ENCODE assay signal across 29 cellular contexts in the genomic region with DNA sequence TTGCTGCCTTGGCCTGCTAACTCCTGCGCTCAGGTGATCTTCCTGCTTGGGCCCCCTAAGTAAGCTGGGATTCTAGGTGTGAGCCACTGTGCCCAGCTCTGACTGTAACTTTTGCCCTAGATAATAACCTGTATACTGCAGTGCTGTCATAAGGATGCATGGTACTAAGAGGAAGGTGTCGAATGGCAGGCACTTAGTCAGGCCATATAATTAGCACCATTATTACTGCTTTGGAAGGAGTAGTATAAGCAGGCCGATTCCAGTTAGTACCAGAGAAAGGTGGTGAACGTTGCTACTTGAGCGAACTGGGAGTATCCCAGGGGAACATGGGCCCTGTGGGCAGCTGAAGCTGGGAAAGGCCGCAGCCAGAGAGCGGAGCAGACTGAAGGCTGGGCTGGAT. TPM values are rescaled to one million over a fixed set of nuclear protein-coding genes. Genes with fewer than 3 reads are reported as not detected.
DNase-seq lines count a peak whose midpoint lies in the region; FAIRE-seq and TF ChIP-seq lines count a peak whose summit lies in the region.
"Had no signal": no experiment of that assay in that cellular context is flagged by ENCODE, and none has a peak within 500 bp of the region (broad histone marks: within the 10 kb centered on the region; RNA-seq: fewer than 3 reads in every experiment).

No MANE protein-coding gene starts in this region.

- intact Hi-C loops in mammary epithelial cell (cut with micrococcal nuclease): no loop called here

- H2BK15ac ChIP-seq in H1 (ENCODE audit: low read length): no peak overlapping the region

- POLR2A ChIA-PET in H1 (lab: Charles Lee; ENCODE audit: partially characterized antibody): no interaction called here

- H2AK5ac ChIP-seq in H1 (ENCODE audit: low read depth, low read length): no peak overlapping the region

- CTCF ChIA-PET in H1 (lab: Charles Lee; ENCODE audit: partially characterized antibody): interaction anchor here (0.6 to 20.7 kb wide), 6 partner anchors 33 to 425 kb away, joined by 3 to 620 read pairs (median 4); partner anchors contain the start of gene GINS2
- CTCF ChIA-PET in mammary epithelial cell (lab: Charles Lee; ENCODE audit: low non-redundant PET): no interaction called here

- no peak for TF ChIP-seq POLR2A in H1 (IDR thresholded peaks at IDR 0.05; ENCODE audit: control extremely low read depth in 1 of 2, low read depth in 2 of 2, low read length in 2 of 2)

- no peaks in the 10 kb centered on the region for H3K36me3 ChIP-seq in H1 (ENCODE audit: control insufficient read depth in 2 of 4, insufficient read depth in 4 of 4, low read length in 3 of 4)
- no peaks in the 10 kb centered on the region for H3K36me3 ChIP-seq in skeletal muscle tissue (ENCODE audit: control insufficient read depth in 3 of 3, insufficient read depth in 3 of 3, low read length in 3 of 3)
- peaks cover 22% of the 10 kb centered on the region for H3K36me3 ChIP-seq in mammary epithelial cell (ENCODE audit: insufficient read depth, low read length)
- H3K36me3 ChIP-seq: neutrophil, prostate gland, stomach, tibial artery had no signal

- H3K9ac ChIP-seq in H1 (replicated peaks in 1 of 4; ENCODE audit: extremely low read depth in 1 of 4, low read depth in 3 of 4, low read length in 3 of 4): no peak overlapping the region
- peak overlapping the region in 2 of 3 donors; percentile 23 to 27 for H3K9ac ChIP-seq in skeletal muscle tissue (ENCODE audit: low read depth in 1 of 3, low read length in 3 of 3)
- no peak overlapping the region for H3K9ac ChIP-seq in mammary epithelial cell (ENCODE audit: insufficient read depth, low read length)
- H3K9ac ChIP-seq: KMS-11 had no signal

- no peak overlapping the region for H3K23ac ChIP-seq in H1 (ENCODE audit: insufficient read length)

- H2BK5ac ChIP-seq in H1 (ENCODE audit: low read depth, low read length): no peak overlapping the region

- H2BK12ac ChIP-seq in H1 (ENCODE audit: low read depth, low read length): no peak overlapping the region

- no peaks in the 10 kb centered on the region for H3K79me1 ChIP-seq in H1 (ENCODE audit: low read depth, low read length)

- H3K4me1 ChIP-seq in H1 (replicated peaks in 1 of 4; ENCODE audit: control insufficient read depth in 3 of 4, insufficient read depth in 4 of 4, low read length in 3 of 4) (no peaks in the 10 kb centered on the region; a peak in 3 of 7 replicates), skeletal muscle tissue (ENCODE audit: control insufficient read depth in 3 of 3, insufficient read depth in 3 of 3, low read length in 3 of 3) (peaks cover 16 to 34% (median 33%) of the 10 kb centered on the region in 3 donors), mammary epithelial cell (ENCODE audit: insufficient read depth, low read length) (peaks cover 54% of the 10 kb centered on the region)
- H3K4me1 ChIP-seq: A549, prostate gland had no signal

- no peaks in the 10 kb centered on the region; a peak in 2 of 7 replicates for H3K27me3 ChIP-seq in H1 (replicated peaks in 1 of 4; ENCODE audit: control insufficient read depth in 3 of 4, extremely low read depth in 1 of 4, insufficient read depth in 3 of 4, low read length in 3 of 4)
- H3K27me3 ChIP-seq in skeletal muscle tissue (ENCODE audit: control insufficient read depth in 3 of 3, insufficient read depth in 3 of 3, low read length in 3 of 3): peaks cover 6 to 21% (median 16%) of the 10 kb centered on the region in 3 donors
- no peaks in the 10 kb centered on the region for H3K27me3 ChIP-seq in mammary epithelial cell (ENCODE audit: insufficient read depth, low read length)
- H3K27me3 ChIP-seq: neutrophil had no signal

- no peak for TF ChIP-seq CTCF in H1 (IDR thresholded peaks at IDR 0.05; ENCODE audit: control extremely low read depth in 1 of 3, insufficient read depth in 1 of 3, low read depth in 1 of 3, low read length in 3 of 3)
- TF ChIP-seq CTCF in mammary epithelial cell (conservative IDR thresholded peaks at IDR 0.05 in 1 of 2, IDR thresholded peaks at IDR 0.05 in 1 of 2; ENCODE audit: extremely low read depth in 1 of 2, insufficient read depth in 1 of 2, low read depth in 1 of 2, low read length in 2 of 2): no peak

- H4K8ac ChIP-seq in H1 (ENCODE audit: extremely low read depth, insufficient read depth, low read length): 0 out of 2 replicates have a peak overlapping the region, but pooled peaks have one; percentile 39

- H3K79me2 ChIP-seq in H1 (ENCODE audit: control insufficient read depth in 1 of 2, insufficient read depth in 2 of 2, low read length in 2 of 2) (no peaks in the 10 kb centered on the region), mammary epithelial cell (ENCODE audit: insufficient read depth, low read length) (peaks cover 86% of the 10 kb centered on the region)

- H2AFZ ChIP-seq in H1 (ENCODE audit: low read length) (no peak overlapping the region), mammary epithelial cell (ENCODE audit: low read depth, low read length) (no peak overlapping the region)

- no peak overlapping the region for H4K91ac ChIP-seq in H1 (replicated peaks; ENCODE audit: insufficient read length, low read length)

- H3K18ac ChIP-seq in H1 (ENCODE audit: extremely low read depth, low read length): no peak overlapping the region

- H4K20me1 ChIP-seq in H1 (replicated peaks in 1 of 2; ENCODE audit: control insufficient read depth in 1 of 2, insufficient read depth in 2 of 2, low read length in 2 of 2) (peaks cover 2 to 11% of the 10 kb centered on the region in 2 experiments), mammary epithelial cell (ENCODE audit: insufficient read depth, low read length) (no peaks in the 10 kb centered on the region)

- BruUV-seq in mammary epithelial cell (replicated peaks; lab: Mats Ljungman, UMichigan): no TSS peak

- no peak overlapping the region for H2BK20ac ChIP-seq in H1 (ENCODE audit: low read length)

- no peak overlapping the region for H3K4me3 ChIP-seq in H1 (ENCODE audit: extremely low read depth in 1 of 4, insufficient read depth in 2 of 4, low read depth in 3 of 4, low read length in 4 of 4)
- H3K4me3 ChIP-seq in skeletal muscle tissue (ENCODE audit: low read length in 3 of 3): no peak overlapping the region
- no peak overlapping the region for H3K4me3 ChIP-seq in mammary epithelial cell (replicated peaks in 1 of 3; ENCODE audit: insufficient read depth in 1 of 3, low read depth in 2 of 3, low read length in 3 of 3)
- H3K4me3 ChIP-seq: A549, prostate gland, stomach, tibial artery had no signal

- no peak overlapping the region for H3K14ac ChIP-seq in H1 (ENCODE audit: insufficient read length)

- no peak for TF ChIP-seq EP300 in H1 (IDR thresholded peaks at IDR 0.05; ENCODE audit: borderline replicate concordance in 1 of 2, low read depth in 2 of 2, low read length in 2 of 2)

- DNase-seq in NCI-H748 (lab: John Stamatoyannopoulos, UW; ENCODE audit: unreplicated experiment) (peak; percentile 33), NCI-H748 treated with DMSO at 0.1 percent for 48 hours (lab: John Stamatoyannopoulos, UW) (no peak), NCI-H2227 treated with DMSO at 0.1 percent for 48 hours (lab: John Stamatoyannopoulos, UW) (peak; percentile 7), H1 (ENCODE audit: low read depth in 1 of 2, low spot score in 2 of 2) (no peak), mammary epithelial cell (no peak), ACHN (no peak)
- DNase-seq in stimulated activated naive CD4-positive, alpha-beta T cell treated with Interleukin-2 at 50 U/mL for 16 hours (lab: John Stamatoyannopoulos, UW): no peak
- DNase-seq: activated CD4-positive, alpha-beta T cell treated with anti-CD3 and anti-CD28 coated beads, Interleukin-2, amount 50 U/mL, for 1 hour; activated gamma-delta T cell treated with Interleukin-2 at 50 U/mL for 16 hours; activated T-cell treated with anti-CD3 and anti-CD28 coated beads, Interleukin-2, amount 50 U/mL, for 4 hours; dermis blood vessel endothelial cell; DMS79; immature natural killer cell; left colon; mesenchymal stem cell; MM.1S; NCI-H1694 treated with DMSO at 0.1 percent for 48 hours; NK-92 treated with Interleukin-12 subunit alpha and Interleukin-12 subunit beta, amount 100 ng/mL, for 24 hours; SIG-M5; small intestine; stimulated activated CD8-positive, alpha-beta memory T cell treated with anti-CD3 and anti-CD28 coated beads, Interleukin-4, amount 100 ng/mL, for 48 hours; stomach; T1000; tibial artery had no signal

- in situ Hi-C loops in mammary epithelial cell (cut with MboI; ENCODE audit: low sequenced_read_pairs in 2 of 2) (no loop called here), ACHN (cut with HindIII; ENCODE audit: low pct_ligation_motif_present, low pct_unique_long_range_greater_than_20kb, low sequenced_read_pairs) (no loop called here)

- 88% methylated on average over 7 of the region's 7 CpGs; no CpG with 5 or more reads in 1 of the 2 experiments for WGBS in H1 (ENCODE audit: extremely low coverage in 1 of 2, insufficient coverage in 1 of 2, insufficient read length in 1 of 2, insufficient replicate concordance in 2 of 2, low coverage in 1 of 2, low lambda C conversion rate in 2 of 2, missing lambda C conversion rate in 1 of 2), 2 experiments
- WGBS in mammary epithelial cell (ENCODE audit: low coverage, missing lambda C conversion rate): 84% methylated on average over 7 of the region's 7 CpGs

- H3K27ac ChIP-seq in H1 (ENCODE audit: low read depth, low read length) (no peak overlapping the region), skeletal muscle tissue (ENCODE audit: low read depth, low read length) (peak overlapping the region; percentile 23), mammary epithelial cell (ENCODE audit: insufficient read depth, low read depth, low read length) (no peak overlapping the region)
- H3K27ac ChIP-seq: A549, KMS-11, neutrophil, prostate gland, stomach, tibial artery had no signal

- no peak for FAIRE-seq in H1 (lab: Jason Lieb, UNC)
- FAIRE-seq: A549, small intestine had no signal

- dilution Hi-C loops in mammary epithelial cell (cut with HindIII; ENCODE audit: low sequenced_read_pairs): no loop called here

- H2BK120ac ChIP-seq in H1 (replicated peaks; ENCODE audit: low read depth, low read length): no peak overlapping the region

- no peak overlapping the region for H3K56ac ChIP-seq in H1 (replicated peaks; ENCODE audit: insufficient read length, low read depth, low read length)

- H3K9me3 ChIP-seq in H1 (ENCODE audit: insufficient read depth in 2 of 2, low read depth in 1 of 2, low read length in 1 of 2) (no peaks in the 10 kb centered on the region), skeletal muscle tissue (ENCODE audit: control insufficient read depth in 3 of 3, low read length in 3 of 3) (no peaks in the 10 kb centered on the region), mammary epithelial cell (replicated peaks; ENCODE audit: insufficient read depth, low read length) (no peaks in the 10 kb centered on the region)
- H3K9me3 ChIP-seq: A549, neutrophil, prostate gland, stomach, tibial artery had no signal

- no peak overlapping the region for H3K4ac ChIP-seq in H1 (replicated peaks; ENCODE audit: insufficient read length, low read depth, low read length)

- no peak overlapping the region for H3K4me2 ChIP-seq in H1 (ENCODE audit: insufficient read depth in 1 of 2, low read depth in 2 of 2, low read length in 2 of 2)
- no peak overlapping the region for H3K4me2 ChIP-seq in mammary epithelial cell (ENCODE audit: insufficient read depth, low read depth, low read length)
- H3K4me2 ChIP-seq: A549, KMS-11 had no signal

- TF ChIP-seq RAD21 in H1 (IDR thresholded peaks at IDR 0.05 in 1 of 2, conservative IDR thresholded peaks at IDR 0.05 in 1 of 2; ENCODE audit: low read depth in 2 of 2, low read length in 2 of 2): no peak

- no peak overlapping the region for H4K5ac ChIP-seq in H1 (ENCODE audit: insufficient read length, low read depth, low read length)

- no peaks in the 10 kb centered on the region for H3K23me2 ChIP-seq in H1 (ENCODE audit: low read depth, low read length)

RNA-seq across cellular contexts. Expression of gene C16orf74, which starts 28.8 kb away (rescaled TPM):
- total RNA-seq in H1 (2021; fragmentation: NEBNext Ultra II Directional; extraction: Animal tissue kit (Norgen Biotek cat#: 25700)): 6.1 and 7.3 TPM in 2 replicates
- polyA plus RNA-seq in H1 (2011; rRNA removed): 9.3 and 13.4 TPM in 2 replicates
- polyA plus RNA-seq in H1 (2011; cell fraction: cytosol; rRNA removed): 9.3 TPM
- polyA plus RNA-seq in H1 (2011; cell fraction: nucleus; rRNA removed): 9.9 TPM
- 4.3 to 8.8 TPM (median 7.6 TPM) in 4 replicates for polyA plus RNA-seq in H1 (2012, experiment 1 of 2)
- 7.0 TPM for polyA plus RNA-seq in H1 (2012, experiment 2 of 2)
- polyA plus RNA-seq in H1 (2013, experiment 1 of 2): 9.0 TPM
- 8.4 TPM for polyA plus RNA-seq in H1 (2013, experiment 2 of 2)
- polyA minus RNA-seq in H1 (2011; rRNA and poly(A)+ RNA removed): 0.44 and 0.85 TPM in 2 replicates
- 2.2 TPM for polyA minus RNA-seq in H1 (2011; cell fraction: cytosol; rRNA and poly(A)+ RNA removed)
- polyA minus RNA-seq in H1 (2011; cell fraction: nucleus; rRNA and poly(A)+ RNA removed): 1.1 TPM
- 1.0 TPM for total RNA-seq in skeletal muscle tissue
- 100 to 1,000 TPM in 1 of 2 donors, 10 to 100 TPM in 1; 19.7 to 121 TPM for total RNA-seq in mammary epithelial cell
- polyA plus RNA-seq in mammary epithelial cell: 81.5 TPM
- 37.0 TPM for polyA minus RNA-seq in mammary epithelial cell

RNA-seq across cellular contexts. Expression of gene GINS2, which starts 33.3 kb away (rescaled TPM):
- total RNA-seq in H1 (2021; fragmentation: NEBNext Ultra II Directional; extraction: Animal tissue kit (Norgen Biotek cat#: 25700)): 51.4 and 59.1 TPM in 2 replicates
- polyA plus RNA-seq in H1 (2011; rRNA removed): 22.5 and 29.4 TPM in 2 replicates
- polyA plus RNA-seq in H1 (2011; cell fraction: cytosol; rRNA removed): 31.5 TPM
- 18.3 TPM for polyA plus RNA-seq in H1 (2011; cell fraction: nucleus; rRNA removed)
- 34.6 to 46.9 TPM (median 38.3 TPM) in 4 replicates for polyA plus RNA-seq in H1 (2012, experiment 1 of 2)
- 17.0 TPM for polyA plus RNA-seq in H1 (2012, experiment 2 of 2)
- polyA plus RNA-seq in H1 (2013, experiment 1 of 2): 28.2 TPM
- polyA plus RNA-seq in H1 (2013, experiment 2 of 2): 28.2 TPM
- 24.8 and 29.1 TPM in 2 replicates for polyA minus RNA-seq in H1 (2011; rRNA and poly(A)+ RNA removed)
- polyA minus RNA-seq in H1 (2011; cell fraction: cytosol; rRNA and poly(A)+ RNA removed): 14.1 TPM
- polyA minus RNA-seq in H1 (2011; cell fraction: nucleus; rRNA and poly(A)+ RNA removed): 18.6 TPM
- 4.7 TPM for total RNA-seq in skeletal muscle tissue
- total RNA-seq in mammary epithelial cell: 10 to 100 TPM in 1 of 2 donors, 1 to 10 TPM in 1; 1.5 to 32.5 TPM
- 23.2 TPM for polyA plus RNA-seq in mammary epithelial cell
- polyA minus RNA-seq in mammary epithelial cell: 8.8 TPM

Comparison
In these comparisons a context has a peak if more than half of its experiments do, and no peak if none do; other contexts are left out.
1. DNase-seq: peak in NCI-H748 (single experiment) and NCI-H2227 treated with DMSO at 0.1 percent for 48 hours (single experiment); none in NCI-H748 treated with DMSO at 0.1 percent for 48 hours (single experiment), H1 (0 of 2), stimulated activated naive CD4-positive, alpha-beta T cell treated with Interleukin-2 at 50 U/mL for 16 hours (single experiment), mammary epithelial cell (single experiment) and ACHN (single experiment).
2. H3K9ac ChIP-seq: peak in skeletal muscle tissue (2 of 3); none in H1 (0 of 4) and mammary epithelial cell (single experiment).